6 cellular contexts compared by ENCODE assay signal in genomic region chr12:6871052-6871957, GRCh38. TPM values are rescaled to one million over a fixed set of nuclear protein-coding genes. Genes with fewer than 3 reads are reported as not detected.
DNase-seq lines count a peak whose midpoint lies in the region; ATAC-seq and TF ChIP-seq lines count a peak whose summit lies in the region.

No MANE protein-coding gene starts in this region.

- intact Hi-C loops in natural killer cell (cut with micrococcal nuclease) = no loop called here

- no peaks in the 10 kb centered on the region for H3K27me3 Mint-ChIP-seq in natural killer cell (ENCODE audit: low read depth in 2 of 2)

- ATAC-seq in natural killer cell = no peak
- no peak for ATAC-seq in HG03432 (IDR thresholded peaks at IDR 0.05; ENCODE audit: unreplicated experiment)
- no peak for ATAC-seq in HG03025 (IDR thresholded peaks at IDR 0.05; ENCODE audit: low FRiP score, unreplicated experiment)

- H3K4me3 Mint-ChIP-seq in natural killer cell = peak overlapping the region; percentile 93

- H3K9ac ChIP-seq in BLaER1 treated with 17β-estradiol and CSF1 and Interleukin-3, amounts not matched to agents 10 nM and 100 nM = peak overlapping the region; percentile 82 to 99 (median 90); a peak in 20 of 22 replicates

- H3K9me3 ChIP-seq in BLaER1 treated with 17β-estradiol and CSF1 and Interleukin-3, amounts not matched to agents 10 nM and 100 nM (replicated peaks in 1 of 11) = no peaks in the 10 kb centered on the region

- H3K4me3 ChIP-seq in BLaER1 treated with 17β-estradiol and CSF1 and Interleukin-3, amounts not matched to agents 10 nM and 100 nM = peak overlapping the region; percentile 66 to 92 (median 76); a peak in 19 of 20 replicates
- H3K4me3 ChIP-seq in astrocyte of the spinal cord (ENCODE audit: low read depth, low read length) = peak overlapping the region; percentile 63

- H3K9me3 Mint-ChIP-seq in natural killer cell = no peaks in the 10 kb centered on the region

- peaks cover 54 to 70% (median 62%) of the 10 kb centered on the region in 10 experiments for H3K4me1 ChIP-seq in BLaER1 treated with 17β-estradiol and CSF1 and Interleukin-3, amounts not matched to agents 10 nM and 100 nM

- H3K27ac ChIP-seq in BLaER1 treated with 17β-estradiol and CSF1 and Interleukin-3, amounts not matched to agents 10 nM and 100 nM = peak overlapping the region in 7 of 11 experiments; percentile 1 to 94 (median 82); a peak in 8 of 22 replicates

- peaks cover 31 to 56% (median 43%) of the 10 kb centered on the region in 11 experiments for H3K36me3 ChIP-seq in BLaER1 treated with 17β-estradiol and CSF1 and Interleukin-3, amounts not matched to agents 10 nM and 100 nM

- H3K4me2 ChIP-seq in BLaER1 treated with 17β-estradiol and CSF1 and Interleukin-3, amounts not matched to agents 10 nM and 100 nM = peak overlapping the region; percentile 94 to 100 (median 99)

- peaks cover 43 to 60% (median 55%) of the 10 kb centered on the region in 11 experiments for H4K20me1 ChIP-seq in BLaER1 treated with 17β-estradiol and CSF1 and Interleukin-3, amounts not matched to agents 10 nM and 100 nM

- DNase-seq in LHCN-M2 (ENCODE audit: low read depth) (peak; percentile 31), astrocyte of the spinal cord (ENCODE audit: low read depth, low spot score) (peak; percentile 5), natural killer cell (no peak)

- TF ChIP-seq CTCF in astrocyte of the spinal cord (IDR thresholded peaks at IDR 0.05; ENCODE audit: low read depth, low read length) = no peak
- no peak for TF ChIP-seq CTCF in natural killer cell (IDR thresholded peaks at IDR 0.05)

- no peaks in the 10 kb centered on the region for H3K27me3 ChIP-seq in BLaER1 treated with 17β-estradiol and CSF1 and Interleukin-3, amounts not matched to agents 10 nM and 100 nM

- H3K4me1 Mint-ChIP-seq in natural killer cell = peaks cover 44 to 64% of the 10 kb centered on the region in 2 donors

- no peaks in the 10 kb centered on the region for H3K36me3 Mint-ChIP-seq in natural killer cell

- H3K27ac Mint-ChIP-seq in natural killer cell = peak overlapping the region; percentile 87 to 94

- in situ Hi-C loops in astrocyte of the spinal cord (cut with HindIII; ENCODE audit: low sequenced_read_pairs) = no loop called here

RNA-seq across cellular contexts. Expression of gene SPSB2, which starts 1.8 kb away (rescaled TPM):
- total RNA-seq in LHCN-M2 (2014; rRNA removed) (9.6 and 13.0 TPM in 2 replicates), natural killer cell (10 to 100 TPM in 1 of 3 donors, 1 to 10 TPM in 2; 8.1 to 19.1 (median 8.4) TPM)
- 14.9 TPM for polyA plus RNA-seq in LHCN-M2 (2012)

RNA-seq across cellular contexts. Expression of gene TPI1, which starts 4.0 kb away (rescaled TPM):
- total RNA-seq in LHCN-M2 (2014; rRNA removed) (2,020 and 2,623 TPM in 2 replicates), natural killer cell (100 to 1,000 TPM; 167 to 196 (median 189) TPM)
- polyA plus RNA-seq in LHCN-M2 (2012) = 1,858 TPM

RNA-seq across cellular contexts. Expression of gene USP5, which starts 19.4 kb away (rescaled TPM):
- total RNA-seq in LHCN-M2 (2014; rRNA removed) = 119 and 127 TPM in 2 replicates
- 110 TPM for polyA plus RNA-seq in LHCN-M2 (2012)
- 10 to 100 TPM; 48.3 to 67.2 (median 57.2) TPM for total RNA-seq in natural killer cell

RNA-seq across cellular contexts. Expression of gene CDCA3, which starts 20.2 kb away (rescaled TPM):
- 101 and 120 TPM in 2 replicates for total RNA-seq in LHCN-M2 (2014; rRNA removed)
- 89.4 TPM for polyA plus RNA-seq in LHCN-M2 (2012)
- total RNA-seq in natural killer cell = 1 to 10 TPM; 1.4 to 3.3 (median 1.4) TPM

RNA-seq across cellular contexts. Expression of gene GNB3, which starts 30.6 kb away (rescaled TPM):
- 2.6 and 2.8 TPM in 2 replicates for total RNA-seq in LHCN-M2 (2014; rRNA removed)
- 1.2 TPM for polyA plus RNA-seq in LHCN-M2 (2012)
- total RNA-seq in natural killer cell = not detected

Comparison
In these comparisons a context has a peak if more than half of its experiments do, and no peak if none do; other contexts are left out.
1. RNA of gene TPI1, which starts 4.0 kb away (total RNA-seq): 2,020 to 2,623 TPM in LHCN-M2; 167 to 196 TPM in natural killer cell; every median in the first group is over 10 times any median in the second.